22 cellular contexts compared by ENCODE assay signal in the genomic region with DNA sequence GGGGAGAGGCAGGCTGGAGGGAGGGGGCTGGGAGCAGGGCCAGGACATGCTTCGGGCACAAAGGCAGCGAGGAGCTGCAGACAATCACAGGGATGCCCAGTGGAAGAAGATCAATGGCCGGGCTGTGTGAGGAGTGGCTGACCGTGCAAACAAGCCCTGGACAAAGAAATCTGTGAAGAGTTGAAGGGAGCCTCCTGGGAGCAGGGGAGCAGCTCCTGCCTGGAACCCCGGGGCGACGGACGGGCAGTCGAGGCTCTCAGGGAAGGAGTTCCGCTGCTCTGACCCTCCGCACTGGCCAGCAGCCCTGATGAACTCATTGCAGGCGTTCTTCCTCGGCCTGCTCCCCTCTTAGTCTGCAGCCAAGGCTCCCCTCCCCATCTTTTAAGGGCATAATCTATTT.
"Had no signal": no experiment of that assay in that cellular context is flagged by ENCODE, and none has a peak within 500 bp of the region (broad histone marks: within the 10 kb centered on the region; RNA-seq: fewer than 3 reads in every experiment).

No MANE protein-coding gene starts in this region.

- H3K9me3 Mint-ChIP-seq: activated naive CD4-positive, alpha-beta T cell treated with anti-CD3 and anti-CD28 coated beads, Interleukin-2, amount 50 U/mL, for 72 hours; effector memory CD8-positive, alpha-beta T cell; natural killer cell treated with Interleukin-12 subunit alpha and Interleukin-12 subunit beta and Interleukin-15 and Interleukin-18, amount 100 ng/mL, for 72 hours; stimulated activated naive B cell treated with anti-CD40 and anti-IgM and Interleukin-4, amounts not matched to agents 10 μg/mL and 1 μg/mL and 100 μg/mL, for 72 hours had no signal

- H3K9me3 ChIP-seq: breast epithelium, colonic mucosa, left ventricle myocardium inferior, right lobe of liver, transverse colon had no signal

- H3K4me2 ChIP-seq: smooth muscle cell had no signal

- DNase-seq: activated CD4-positive, alpha-beta T cell treated with anti-CD3 and anti-CD28 coated beads for 4 hours; activated CD4-positive, alpha-beta T cell treated with anti-CD3 and anti-CD28 coated beads, Interleukin-2, amount 50 U/mL, for 48 hours; activated CD4-positive, CD25-positive, alpha-beta regulatory T cell; activated T-cell treated with anti-CD3 and anti-CD28 coated beads, Interleukin-2, amount 50 U/mL, for 1 hour; colonic mucosa; effector memory CD8-positive, alpha-beta T cell; hippocampal formation; left ventricle myocardium inferior; mammary epithelial cell; midbrain; stimulated activated CD4-positive, alpha-beta T cell treated with anti-CD3 and anti-CD28 coated beads, Interleukin-15, amount 100 ng/mL, for 24 hours; stimulated activated CD4-positive, alpha-beta T cell treated with anti-CD3 and anti-CD28 coated beads, Interleukin-2, amount 100 ng/mL, for 48 hours; stimulated activated naive B cell treated with anti-CD40 and anti-IgM and Interleukin-4, amounts not matched to agents 10 μg/mL and 1 μg/mL and 100 μg/mL, for 72 hours; T-helper 17 cell; transverse colon had no signal

- H3K4me1 ChIP-seq: breast epithelium, colonic mucosa, left ventricle myocardium inferior, right lobe of liver had no signal

- H3K27ac Mint-ChIP-seq: activated naive CD4-positive, alpha-beta T cell treated with anti-CD3 and anti-CD28 coated beads, Interleukin-2, amount 50 U/mL, for 72 hours; natural killer cell treated with Interleukin-12 subunit alpha and Interleukin-12 subunit beta and Interleukin-15 and Interleukin-18, amount 100 ng/mL, for 72 hours; stimulated activated naive B cell treated with anti-CD40 and anti-IgM and Interleukin-4, amounts not matched to agents 10 μg/mL and 1 μg/mL and 100 μg/mL, for 72 hours; T-helper 17 cell had no signal

- H3K27ac ChIP-seq: breast epithelium, colonic mucosa, dorsolateral prefrontal cortex, left ventricle myocardium inferior, right lobe of liver, transverse colon had no signal

- ATAC-seq: activated naive CD4-positive, alpha-beta T cell treated with anti-CD3 and anti-CD28 coated beads, Interleukin-2, amount 50 U/mL, for 72 hours; effector memory CD8-positive, alpha-beta T cell; esophagus mucosa; natural killer cell treated with Interleukin-12 subunit alpha and Interleukin-12 subunit beta and Interleukin-15 and Interleukin-18, amount 100 ng/mL, for 72 hours; right lobe of liver; stimulated activated naive B cell treated with anti-CD40 and anti-IgM and Interleukin-4, amounts not matched to agents 10 μg/mL and 1 μg/mL and 100 μg/mL, for 72 hours; T-helper 17 cell had no signal

- H3K4me3 Mint-ChIP-seq: effector memory CD8-positive, alpha-beta T cell; natural killer cell treated with Interleukin-12 subunit alpha and Interleukin-12 subunit beta and Interleukin-15 and Interleukin-18, amount 100 ng/mL, for 72 hours; stimulated activated naive B cell treated with anti-CD40 and anti-IgM and Interleukin-4, amounts not matched to agents 10 μg/mL and 1 μg/mL and 100 μg/mL, for 72 hours; T-helper 17 cell had no signal

- H3K36me3 ChIP-seq: breast epithelium, colonic mucosa, left ventricle myocardium inferior, right lobe of liver, transverse colon had no signal

- H3K4me3 ChIP-seq: breast epithelium, colonic mucosa, dorsolateral prefrontal cortex, left ventricle myocardium inferior, right lobe of liver, smooth muscle cell, transverse colon had no signal

- H3K27me3 ChIP-seq: colonic mucosa, dorsolateral prefrontal cortex, right lobe of liver, transverse colon had no signal

- H3K36me3 Mint-ChIP-seq: activated naive CD4-positive, alpha-beta T cell treated with anti-CD3 and anti-CD28 coated beads, Interleukin-2, amount 50 U/mL, for 72 hours; natural killer cell treated with Interleukin-12 subunit alpha and Interleukin-12 subunit beta and Interleukin-15 and Interleukin-18, amount 100 ng/mL, for 72 hours had no signal
